In the genomic region with DNA sequence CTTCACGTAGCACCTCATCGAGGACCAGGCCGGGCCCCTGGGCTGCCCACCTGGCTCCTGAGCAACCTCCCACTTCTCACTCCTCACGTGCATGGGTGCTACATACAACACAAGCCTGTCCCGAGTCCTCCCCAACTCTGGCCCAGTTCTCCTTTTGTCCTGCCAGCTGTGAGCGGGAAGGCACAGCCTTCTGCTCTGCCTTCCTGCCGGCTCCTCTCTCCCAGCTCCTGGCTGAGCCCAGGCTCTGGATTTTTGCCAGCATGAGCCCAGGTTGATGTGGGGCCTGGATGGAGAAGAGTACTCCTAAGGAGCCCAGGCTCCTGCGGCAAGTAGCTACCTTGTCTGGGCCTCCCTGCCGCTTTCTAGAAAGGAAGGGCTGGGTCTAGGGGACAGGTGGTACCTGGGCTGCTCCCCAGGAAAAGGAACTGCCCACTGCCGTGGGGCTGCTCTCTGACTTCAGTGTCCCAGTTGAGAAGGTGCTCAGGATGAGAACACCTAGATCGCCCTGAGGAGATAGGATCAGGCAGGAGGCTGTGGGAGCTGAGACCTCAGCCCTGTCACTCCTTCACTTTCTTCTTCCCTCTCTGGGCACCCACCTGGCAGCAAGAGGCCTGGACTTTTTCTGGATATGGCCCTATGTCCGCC, we compare ENCODE assay signal across 1 cellular context.
TF ChIP-seq lines count a peak whose summit lies in the region.

No MANE protein-coding gene starts in this region.

TF ChIP-seq in K562, 482 proteins besides CTCF, POLR2A, EP300 and RAD21:
- no peak for TF ChIP-seq NR2F6 (CRISPR knock-in tag; IDR thresholded peaks at IDR 0.05)
- TF ChIP-seq, protein P1, sequence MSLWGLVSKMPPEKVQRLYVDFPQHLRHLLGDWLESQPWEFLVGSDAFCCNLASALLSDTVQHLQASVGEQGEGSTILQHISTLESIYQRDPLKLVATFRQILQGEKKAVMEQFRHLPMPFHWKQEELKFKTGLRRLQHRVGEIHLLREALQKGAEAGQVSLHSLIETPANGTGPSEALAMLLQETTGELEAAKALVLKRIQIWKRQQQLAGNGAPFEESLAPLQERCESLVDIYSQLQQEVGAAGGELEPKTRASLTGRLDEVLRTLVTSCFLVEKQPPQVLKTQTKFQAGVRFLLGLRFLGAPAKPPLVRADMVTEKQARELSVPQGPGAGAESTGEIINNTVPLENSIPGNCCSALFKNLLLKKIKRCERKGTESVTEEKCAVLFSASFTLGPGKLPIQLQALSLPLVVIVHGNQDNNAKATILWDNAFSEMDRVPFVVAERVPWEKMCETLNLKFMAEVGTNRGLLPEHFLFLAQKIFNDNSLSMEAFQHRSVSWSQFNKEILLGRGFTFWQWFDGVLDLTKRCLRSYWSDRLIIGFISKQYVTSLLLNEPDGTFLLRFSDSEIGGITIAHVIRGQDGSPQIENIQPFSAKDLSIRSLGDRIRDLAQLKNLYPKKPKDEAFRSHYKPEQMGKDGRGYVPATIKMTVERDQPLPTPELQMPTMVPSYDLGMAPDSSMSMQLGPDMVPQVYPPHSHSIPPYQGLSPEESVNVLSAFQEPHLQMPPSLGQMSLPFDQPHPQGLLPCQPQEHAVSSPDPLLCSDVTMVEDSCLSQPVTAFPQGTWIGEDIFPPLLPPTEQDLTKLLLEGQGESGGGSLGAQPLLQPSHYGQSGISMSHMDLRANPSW (CRISPR knock-in tag; IDR thresholded peaks at IDR 0.05) = no peak
- TF ChIP-seq RBM22 (IDR thresholded peaks at IDR 0.05; ENCODE audit: low read depth, low read length, poor library complexity, severe bottlenecking) = peak; percentile 1
- no peak for TF ChIP-seq SOX6 (IDR thresholded peaks at IDR 0.05)
- no peak for TF ChIP-seq BCOR (IDR thresholded peaks at IDR 0.05)
- no peak for TF ChIP-seq EZH2 (IDR thresholded peaks at IDR 0.05; ENCODE audit: borderline replicate concordance, low read depth, low read length)
- TF ChIP-seq, protein P2, sequence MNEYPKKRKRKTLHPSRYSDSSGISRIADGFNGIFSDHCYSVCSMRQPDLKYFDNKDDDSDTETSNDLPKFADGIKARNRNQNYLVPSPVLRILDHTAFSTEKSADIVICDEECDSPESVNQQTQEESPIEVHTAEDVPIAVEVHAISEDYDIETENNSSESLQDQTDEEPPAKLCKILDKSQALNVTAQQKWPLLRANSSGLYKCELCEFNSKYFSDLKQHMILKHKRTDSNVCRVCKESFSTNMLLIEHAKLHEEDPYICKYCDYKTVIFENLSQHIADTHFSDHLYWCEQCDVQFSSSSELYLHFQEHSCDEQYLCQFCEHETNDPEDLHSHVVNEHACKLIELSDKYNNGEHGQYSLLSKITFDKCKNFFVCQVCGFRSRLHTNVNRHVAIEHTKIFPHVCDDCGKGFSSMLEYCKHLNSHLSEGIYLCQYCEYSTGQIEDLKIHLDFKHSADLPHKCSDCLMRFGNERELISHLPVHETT (CRISPR knock-in tag; conservative IDR thresholded peaks at IDR 0.05 in 1 of 2, IDR thresholded peaks at IDR 0.05 in 1 of 2) = no peak
- peak; percentile 49; the same call in 1 of the 2 replicates for TF ChIP-seq GATA2 (CRISPR knock-in tag; IDR thresholded peaks at IDR 0.05)
- no peak for TF ChIP-seq EP400 (IDR thresholded peaks at IDR 0.05)
- TF ChIP-seq ZC3H11A (IDR thresholded peaks at IDR 0.05; ENCODE audit: low read depth, low read length) = no peak
- TF ChIP-seq SMARCA5 (IDR thresholded peaks at IDR 0.05) = no peak
- TF ChIP-seq ZEB2 (IDR thresholded peaks at IDR 0.05) = peak; percentile 72; the same call in 1 of the 2 replicates
- TF ChIP-seq SMARCA4 (IDR thresholded peaks at IDR 0.05) = no peak
TF ChIP-seq in K562: peak in this region for 3.
